ENCODE assay signal across 29 cellular contexts in the genomic region with DNA sequence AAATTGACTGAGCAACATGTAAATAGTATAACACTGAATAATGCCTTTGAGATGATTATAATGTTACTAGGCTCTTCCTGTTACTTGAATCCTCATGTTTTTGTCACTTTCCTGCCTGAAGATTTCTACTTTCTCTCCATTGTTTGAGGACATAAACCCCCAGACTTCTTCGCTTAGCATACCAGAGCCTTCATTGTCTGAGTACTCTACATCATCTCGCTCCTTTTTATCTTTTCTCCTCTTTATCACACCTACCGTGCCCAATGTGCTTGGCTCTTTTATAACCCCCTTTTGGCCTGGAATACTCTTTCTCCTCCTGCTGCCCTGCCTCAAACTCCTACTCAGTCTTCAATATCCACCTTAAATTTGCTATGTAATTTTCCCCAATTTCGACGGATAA.
"Had no signal": no experiment of that assay in that cellular context is flagged by ENCODE, and none has a peak within 500 bp of the region (broad histone marks: within the 10 kb centered on the region; RNA-seq: fewer than 3 reads in every experiment).

No MANE protein-coding gene starts in this region.

- DNase-seq: activated CD4-positive, alpha-beta T cell treated with anti-CD3 and anti-CD28 coated beads for 36 hours; activated CD4-positive, CD25-positive, alpha-beta regulatory T cell; activated effector memory CD4-positive, alpha-beta T cell treated with anti-CD3 and anti-CD28 coated beads, Interleukin-2, amount 50 U/mL, for 16 hours; activated naive CD4-positive, alpha-beta T cell treated with anti-CD3 and anti-CD28 coated beads for 36 hours; activated naive CD8-positive, alpha-beta T cell treated with anti-CD3 and anti-CD28 coated beads for 36 hours; activated T-cell treated with anti-CD3 and anti-CD28 coated beads for 4 hours; adrenal gland; aorta; body of pancreas; cerebellar nuclear complex; colonic mucosa; effector memory CD8-positive, alpha-beta T cell; head of caudate nucleus; hippocampal formation; left ventricle myocardium inferior; mucosa of descending colon; ovary; stimulated activated CD4-positive, alpha-beta T cell treated with anti-CD3 and anti-CD28 coated beads, Interleukin-12 subunit alpha, Interleukin-12 subunit beta, amount 100 ng/mL, for 4 hours; stimulated activated CD4-positive, alpha-beta T cell treated with anti-CD3 and anti-CD28 coated beads, Interleukin-4, amount 100 ng/mL, for 1 hour; stimulated activated naive CD8-positive, alpha-beta T cell treated with anti-CD3 and anti-CD28 coated beads, Interleukin-15, Interleukin-2, amounts not matched to agents 100 U/mL and 50 U/mL, for 24 hours; trophoblast cell had no signal

- H3K4me3 ChIP-seq: adrenal gland, body of pancreas, colonic mucosa, left ventricle myocardium inferior, lung, mucosa of descending colon, ovary, skin epidermis, thoracic aorta had no signal

- H3K36me3 Mint-ChIP-seq: activated naive CD8-positive, alpha-beta T cell treated with anti-CD3 and anti-CD28 coated beads for 36 hours had no signal

- H3K36me3 ChIP-seq: adrenal gland, colonic mucosa, left ventricle myocardium inferior, ovary, thoracic aorta had no signal

- H3K4me3 Mint-ChIP-seq: activated CD4-positive, alpha-beta T cell treated with anti-CD3 and anti-CD28 coated beads for 36 hours; activated naive CD4-positive, alpha-beta T cell treated with anti-CD3 and anti-CD28 coated beads for 36 hours; activated naive CD8-positive, alpha-beta T cell treated with anti-CD3 and anti-CD28 coated beads for 36 hours; activated T-helper 1 cell treated with anti-CD3 and anti-CD28 coated beads, Interleukin-12 subunit alpha, Interleukin-12 subunit beta, Interleukin-2, Interleukin-4 antibody, amounts not matched to agents 30 ng/mL and 10 ng/mL and 1 ng/mL, durations not matched to agents 14 hours and 24 hours and 36 hours; effector memory CD8-positive, alpha-beta T cell; nephron; T-helper 2 cell treated with Interferon-gamma antibody and Interleukin-4, amounts not matched to agents 5 μg/mL and 100 μg/mL, for 36 hours had no signal

- H3K4me1 Mint-ChIP-seq: nephron had no signal

- H3K4me1 ChIP-seq: colonic mucosa had no signal

- H3K27me3 ChIP-seq: adrenal gland, body of pancreas, colonic mucosa, ovary had no signal

- H3K27ac Mint-ChIP-seq: activated CD4-positive, alpha-beta T cell treated with anti-CD3 and anti-CD28 coated beads for 36 hours; activated naive CD4-positive, alpha-beta T cell treated with anti-CD3 and anti-CD28 coated beads for 36 hours; activated naive CD8-positive, alpha-beta T cell treated with anti-CD3 and anti-CD28 coated beads for 36 hours; activated T-helper 1 cell treated with anti-CD3 and anti-CD28 coated beads, Interleukin-12 subunit alpha, Interleukin-12 subunit beta, Interleukin-2, Interleukin-4 antibody, amounts not matched to agents 30 ng/mL and 10 ng/mL and 1 ng/mL, durations not matched to agents 14 hours and 24 hours and 36 hours; effector memory CD8-positive, alpha-beta T cell; progenitor cell of endocrine pancreas; T-helper 2 cell treated with Interferon-gamma antibody and Interleukin-4, amounts not matched to agents 5 μg/mL and 100 μg/mL, for 36 hours had no signal

- H3K9me3 ChIP-seq: adrenal gland, body of pancreas, colonic mucosa, left ventricle myocardium inferior, mucosa of descending colon, ovary, thoracic aorta had no signal

- H3K27ac ChIP-seq: adrenal gland, body of pancreas, colonic mucosa, left ventricle myocardium inferior, ovary, skin epidermis, thoracic aorta had no signal

- H3K27me3 Mint-ChIP-seq: activated CD4-positive, alpha-beta T cell treated with anti-CD3 and anti-CD28 coated beads for 36 hours; activated naive CD8-positive, alpha-beta T cell treated with anti-CD3 and anti-CD28 coated beads for 36 hours; effector memory CD8-positive, alpha-beta T cell; progenitor cell of endocrine pancreas had no signal

- H3K9me3 Mint-ChIP-seq: activated naive CD4-positive, alpha-beta T cell treated with anti-CD3 and anti-CD28 coated beads for 36 hours; activated naive CD8-positive, alpha-beta T cell treated with anti-CD3 and anti-CD28 coated beads for 36 hours; activated T-helper 1 cell treated with anti-CD3 and anti-CD28 coated beads, Interleukin-12 subunit alpha, Interleukin-12 subunit beta, Interleukin-2, Interleukin-4 antibody, amounts not matched to agents 30 ng/mL and 10 ng/mL and 1 ng/mL, durations not matched to agents 14 hours and 24 hours and 36 hours; effector memory CD8-positive, alpha-beta T cell; nephron; T-helper 2 cell treated with Interferon-gamma antibody and Interleukin-4, amounts not matched to agents 5 μg/mL and 100 μg/mL, for 36 hours had no signal

- ATAC-seq: activated CD4-positive, alpha-beta T cell treated with anti-CD3 and anti-CD28 coated beads for 36 hours; body of pancreas; effector memory CD8-positive, alpha-beta T cell; sciatic nerve; stimulated activated naive CD8-positive, alpha-beta T cell treated with anti-CD3 and anti-CD28 coated beads, Interleukin-15, Interleukin-2, amounts not matched to agents 100 U/mL and 50 U/mL, for 24 hours had no signal
